ENCODE assay signal across 10 cellular contexts in genomic region chr17:43714338-43715149, GRCh38. TPM values are rescaled to one million over a fixed set of nuclear protein-coding genes. Genes with fewer than 3 reads are reported as not detected.
DNase-seq lines count a peak whose midpoint lies in the region; ATAC-seq and TF ChIP-seq lines count a peak whose summit lies in the region.
"Had no signal": no experiment of that assay in that cellular context is flagged by ENCODE, and none has a peak within 500 bp of the region (broad histone marks: within the 10 kb centered on the region; RNA-seq: fewer than 3 reads in every experiment).

No MANE protein-coding gene starts in this region.

- DNase-seq in DMS53 (lab: John Stamatoyannopoulos, UW): peak; percentile 26
- no peak for DNase-seq in DMS53 treated with DMSO at 0.1 percent for 48 hours (lab: John Stamatoyannopoulos, UW; ENCODE audit: unreplicated experiment)
- DNase-seq in Panc1 (ENCODE audit: low read depth, low spot score): no peak
- no peak for DNase-seq in trophoblast cell
- DNase-seq in ecto neural progenitor cell (ENCODE audit: low spot score): no peak
- no peak for DNase-seq in GM13976 (ENCODE audit: low spot score)

- H3K4me3 ChIP-seq in Panc1 (ENCODE audit: low read depth in 2 of 2, low read length in 2 of 2) (peak overlapping the region in 1 of 2 experiments; percentile 38; a peak in 1 of 4 replicates), duodenal mucosa (ENCODE audit: low read depth in 1 of 2, low read length in 2 of 2) (peak overlapping the region; percentile 48 to 53), trophoblast cell (ENCODE audit: low read depth, low read length) (no peak overlapping the region)

- H3K4me1 ChIP-seq in Panc1 (ENCODE audit: control insufficient read depth, insufficient read depth, low read length) (no peaks in the 10 kb centered on the region), duodenal mucosa (ENCODE audit: control insufficient read depth in 1 of 2, insufficient read depth in 2 of 2, low read length in 2 of 2) (peaks cover 5 to 8% of the 10 kb centered on the region in 2 donors), trophoblast cell (ENCODE audit: control insufficient read depth in 1 of 2, insufficient read depth in 2 of 2, low read length in 2 of 2) (peaks cover 0 to 7% of the 10 kb centered on the region in 2 experiments)

- CTCF ChIA-PET in Panc1 (lab: Charles Lee): interaction anchor here (0.6 to 0.8 kb wide), 4 partner anchors 12 to 123 kb away, joined by 3 to 7 read pairs (median 5); no protein-coding TSS in a partner anchor

- no peak overlapping the region for H2AFZ ChIP-seq in trophoblast cell (ENCODE audit: insufficient read depth, low read length, poor library complexity)

- intact Hi-C loops in Panc1 (cut with micrococcal nuclease; ENCODE audit: unreplicated experiment): no loop called here

- H3K4ac ChIP-seq in trophoblast cell (ENCODE audit: low read depth, low read length): no peak overlapping the region

- H3K36me3 ChIP-seq in Panc1 (ENCODE audit: control insufficient read depth, insufficient read depth, low read length): no peaks in the 10 kb centered on the region
- no peaks in the 10 kb centered on the region for H3K36me3 ChIP-seq in duodenal mucosa (ENCODE audit: control insufficient read depth in 1 of 2, insufficient read depth in 2 of 2, low read length in 2 of 2)
- H3K36me3 ChIP-seq in trophoblast cell (ENCODE audit: control insufficient read depth in 1 of 2, insufficient read depth in 2 of 2, low read length in 2 of 2): no peaks in the 10 kb centered on the region

- no peak overlapping the region for H4K91ac ChIP-seq in trophoblast cell (ENCODE audit: low read depth, low read length)

- no peak overlapping the region for H3K27ac ChIP-seq in Panc1 (ENCODE audit: low read length)
- no peak overlapping the region for H3K27ac ChIP-seq in duodenal mucosa (ENCODE audit: low read depth, low read length)
- H3K27ac ChIP-seq in trophoblast cell (ENCODE audit: low read depth, low read length): no peak overlapping the region
- H3K27ac ChIP-seq: 22Rv1, KMS-11 had no signal

- in situ Hi-C loops in Panc1 (cut with HindIII; ENCODE audit: low pct_unique_long_range_greater_than_20kb, low sequenced_read_pairs) (no loop called here), GM13976 (cut with MboI; ENCODE audit: low sequenced_read_pairs, unreplicated experiment) (no loop called here)

- H3K4me2 ChIP-seq in trophoblast cell (ENCODE audit: low read length): peak overlapping the region; percentile 82
- H3K4me2 ChIP-seq: KMS-11 had no signal

- H3K79me2 ChIP-seq in trophoblast cell (ENCODE audit: control insufficient read depth, insufficient read depth, low read length, poor library complexity): no peaks in the 10 kb centered on the region

- WGBS in trophoblast cell (ENCODE audit: extremely low coverage, insufficient coverage, insufficient read length): no CpG with 5 or more reads among the region's 6 CpGs

- H3K9ac ChIP-seq in duodenal mucosa (ENCODE audit: low read depth in 1 of 2, low read length in 2 of 2): no peak overlapping the region
- no peak overlapping the region for H3K9ac ChIP-seq in trophoblast cell (ENCODE audit: low read length)
- H3K9ac ChIP-seq: KMS-11 had no signal

- no peaks in the 10 kb centered on the region for H3K79me1 ChIP-seq in trophoblast cell (ENCODE audit: low read length)

- H3K27me3 ChIP-seq in Panc1 (ENCODE audit: control insufficient read depth, insufficient read depth, low read length) (no peaks in the 10 kb centered on the region), duodenal mucosa (ENCODE audit: control insufficient read depth in 1 of 2, insufficient read depth in 2 of 2, low read length in 2 of 2) (peaks cover 6 to 10% of the 10 kb centered on the region in 2 donors), trophoblast cell (ENCODE audit: insufficient read depth, low read length) (peaks cover 7% of the 10 kb centered on the region)

- H3K23ac ChIP-seq in trophoblast cell (ENCODE audit: low read length): no peak overlapping the region

- TF ChIP-seq CTCF in Panc1 (IDR thresholded peaks at IDR 0.05) (no peak), GM13976 (IDR thresholded peaks at IDR 0.05; ENCODE audit: borderline replicate concordance, control extremely low read depth, extremely low read depth, insufficient read depth, missing control alignments) (no peak)

- POLR2A ChIA-PET in Panc1 (lab: Charles Lee): no interaction called here

- no peak overlapping the region for H4K12ac ChIP-seq in trophoblast cell (ENCODE audit: low read depth, low read length)

- no peak overlapping the region for H4K8ac ChIP-seq in trophoblast cell (ENCODE audit: low read depth, low read length)

- H3K9me3 ChIP-seq in Panc1 (ENCODE audit: control insufficient read depth, insufficient read depth, low read depth, low read length) (no peaks in the 10 kb centered on the region), duodenal mucosa (ENCODE audit: control insufficient read depth in 1 of 2, low read length in 2 of 2) (no peaks in the 10 kb centered on the region), trophoblast cell (ENCODE audit: insufficient read depth, low read depth, low read length) (no peaks in the 10 kb centered on the region)

- H3K14ac ChIP-seq in trophoblast cell (ENCODE audit: low read length): no peak overlapping the region

- no peak overlapping the region for H3K18ac ChIP-seq in trophoblast cell (ENCODE audit: low read length)

- no peak overlapping the region for H2BK5ac ChIP-seq in trophoblast cell (ENCODE audit: low read depth, low read length, poor library complexity)

- H2BK120ac ChIP-seq in trophoblast cell (ENCODE audit: insufficient read depth, low read length, poor library complexity): no peak overlapping the region

- no TSS peak for BruUV-seq in Panc1 (replicated peaks; lab: Mats Ljungman, UMichigan)

- ATAC-seq in Panc1: peak; percentile 53
- no peak for ATAC-seq in HG02938 (IDR thresholded peaks at IDR 0.05; ENCODE audit: unreplicated experiment)

- no peak overlapping the region for H2AK5ac ChIP-seq in trophoblast cell (ENCODE audit: low read length)

- H2BK12ac ChIP-seq in trophoblast cell (ENCODE audit: low read length): no peak overlapping the region

RNA-seq across cellular contexts. Expression of gene SOST, which starts 44.0 kb away (rescaled TPM):
- not detected for total RNA-seq in Panc1 (2021; ENCODE audit: unreplicated experiment)
- not detected for polyA plus RNA-seq in Panc1 (2012; ENCODE audit: insufficient read length)
- polyA plus RNA-seq in trophoblast cell (2013): 0.07 TPM in 2 replicates

RNA-seq across cellular contexts. Expression of gene MEOX1, which starts 52.8 kb away (rescaled TPM):
- 0.21 TPM for total RNA-seq in Panc1 (2021; ENCODE audit: unreplicated experiment)
- polyA plus RNA-seq in Panc1 (2012; ENCODE audit: insufficient read length): 0.24 TPM
- 7.3 and 9.2 TPM in 2 replicates for polyA plus RNA-seq in trophoblast cell (2013)
